In genomic region chr14:68794856-68795601, GRCh38 we compare ENCODE assay signal across 8 cellular contexts. TPM values are rescaled to one million over a fixed set of nuclear protein-coding genes. Genes with fewer than 3 reads are reported as not detected.
DNase-seq lines count a peak whose midpoint lies in the region; ATAC-seq and TF ChIP-seq lines count a peak whose summit lies in the region.

No MANE protein-coding gene starts in this region.

- H3K27ac ChIP-seq in 22Rv1 (peak overlapping the region; percentile 99), SU-DHL-6 (ENCODE audit: low read depth, low read length) (peak overlapping the region; percentile 98)

- DNase-seq in cerebellar cortex (ENCODE audit: low spot score) (peak; percentile 51), left kidney (ENCODE audit: low read depth, low spot score) (peak; percentile 86), NCI-H446 treated with DMSO at 0.1 percent for 48 hours (lab: John Stamatoyannopoulos, UW) (no peak)
- DNase-seq in stimulated activated CD4-positive, alpha-beta T cell treated with anti-CD3 and anti-CD28 coated beads, Interleukin-4, amount 100 ng/mL, for 24 hours, result peak; percentile 79

- H3K36me3 ChIP-seq in SU-DHL-6 (ENCODE audit: low read length), result peaks cover 24% of the 10 kb centered on the region

- no peaks in the 10 kb centered on the region for H3K9me2 ChIP-seq in SU-DHL-6 (replicated peaks; ENCODE audit: insufficient read depth, low read length)

- H3K9ac ChIP-seq in SU-DHL-6 (ENCODE audit: low read length), result peak overlapping the region; percentile 99

- H3K79me2 ChIP-seq in SU-DHL-6 (ENCODE audit: insufficient read depth, low read length), result peaks cover 29% of the 10 kb centered on the region

- ATAC-seq in GM18909 (IDR thresholded peaks at IDR 0.05; ENCODE audit: poor library complexity, unreplicated experiment) (peak; percentile 1), esophagus mucosa (no peak)

- H3K27me3 ChIP-seq in SU-DHL-6 (ENCODE audit: low read length), result no peaks in the 10 kb centered on the region

- no peak overlapping the region for H2AFZ ChIP-seq in SU-DHL-6 (ENCODE audit: low read depth, low read length, severe bottlenecking)

- H4K20me1 ChIP-seq in SU-DHL-6 (ENCODE audit: low read depth, low read length), result peaks cover 21% of the 10 kb centered on the region; the same call in 1 of the 2 replicates

- H3K9me3 ChIP-seq in SU-DHL-6 (ENCODE audit: insufficient read depth, low read length), result no peaks in the 10 kb centered on the region

- peak overlapping the region; percentile 68 for H3K4me3 ChIP-seq in SU-DHL-6 (ENCODE audit: insufficient read depth, low read length, poor library complexity, severe bottlenecking)

- TF ChIP-seq CTCF in 22Rv1 (IDR thresholded peaks at IDR 0.05) (no peak), SU-DHL-6 (IDR thresholded peaks at IDR 0.05; ENCODE audit: insufficient read depth, low read length, poor library complexity, severe bottlenecking) (no peak)

- peak overlapping the region; percentile 98 for H3K4me2 ChIP-seq in SU-DHL-6 (ENCODE audit: low read depth, low read length, poor library complexity, severe bottlenecking)

- H3F3A ChIP-seq in SU-DHL-6 (ENCODE audit: insufficient read depth), result peaks cover 76% of the 10 kb centered on the region

RNA-seq across cellular contexts. Expression of gene ZFP36L1, which starts 2.2 kb away (rescaled TPM):
- total RNA-seq in esophagus mucosa, result 151 TPM
